9 cellular contexts compared by ENCODE assay signal in the genomic region with DNA sequence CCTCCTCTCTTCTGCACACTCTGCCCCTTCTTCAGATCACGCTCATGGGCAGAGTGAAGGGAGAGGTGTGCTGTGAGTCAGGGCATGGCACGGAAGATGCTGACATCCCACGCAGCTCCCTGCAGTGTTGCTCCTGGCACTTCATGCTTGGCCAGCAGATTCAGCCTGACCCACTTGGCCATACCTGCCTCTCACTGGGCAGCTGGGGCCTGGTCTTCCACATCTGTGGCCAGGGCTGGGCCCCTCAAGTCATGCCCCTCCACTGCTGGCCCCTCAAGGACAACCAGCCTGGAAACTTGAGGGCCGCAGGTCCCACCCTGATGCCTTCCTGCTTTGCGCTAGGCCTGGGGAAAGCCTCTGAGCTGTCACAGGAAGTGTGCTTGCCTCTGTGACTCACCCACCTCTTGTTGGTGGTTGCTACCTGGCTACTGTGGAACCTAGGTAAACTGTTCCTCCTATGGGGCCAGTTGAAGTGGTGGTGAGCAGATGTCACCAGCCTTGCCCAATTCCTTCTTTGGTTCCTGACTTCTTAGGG.
DNase-seq lines count a peak whose midpoint lies in the region; ATAC-seq and TF ChIP-seq lines count a peak whose summit lies in the region.
"Had no signal": no experiment of that assay in that cellular context is flagged by ENCODE, and none has a peak within 500 bp of the region (broad histone marks: within the 10 kb centered on the region; RNA-seq: fewer than 3 reads in every experiment).

No MANE protein-coding gene starts in this region.

- H3K36me3 Mint-ChIP-seq in central memory CD8-positive, alpha-beta T cell (ENCODE audit: insufficient read depth) = no peaks in the 10 kb centered on the region

- no peaks in the 10 kb centered on the region for H4K20me1 ChIP-seq in DND-41 (ENCODE audit: insufficient read depth, low read length)

- no peaks in the 10 kb centered on the region for H3K9me3 Mint-ChIP-seq in central memory CD8-positive, alpha-beta T cell

- no peak overlapping the region for H3K9ac ChIP-seq in DND-41 (ENCODE audit: low read depth, low read length)

- no peak overlapping the region for H3K4me3 Mint-ChIP-seq in central memory CD8-positive, alpha-beta T cell

- no peaks in the 10 kb centered on the region for H3K27me3 Mint-ChIP-seq in central memory CD8-positive, alpha-beta T cell

- no peak for DNase-seq in DND-41
- DNase-seq in activated CD4-positive, alpha-beta T cell treated with anti-CD3 and anti-CD28 coated beads, Interleukin-2, amount 50 U/mL, for 1 hour = peak; percentile 54
- peak in 1 of 2 donors; percentile 18 for DNase-seq in central memory CD8-positive, alpha-beta T cell (ENCODE audit: low spot score in 2 of 2)
- DNase-seq in stimulated activated CD4-positive, alpha-beta T cell treated with anti-CD3 and anti-CD28 coated beads, Interleukin-2, amount 100 ng/mL, for 24 hours = peak; percentile 52 to 58
- no peak for DNase-seq in MV-4-11 (lab: John Stamatoyannopoulos, UW)
- DNase-seq in AML-193 (lab: John Stamatoyannopoulos, UW) = no peak
- DNase-seq in NCI-H2227 (lab: John Stamatoyannopoulos, UW; ENCODE audit: unreplicated experiment) = no peak

- no peak overlapping the region for H3K4me2 ChIP-seq in DND-41 (ENCODE audit: insufficient read depth, low read length)

- H2AFZ ChIP-seq in DND-41 (ENCODE audit: low read depth, low read length) = no peak overlapping the region

- no peak for TF ChIP-seq CTCF in DND-41 (IDR thresholded peaks at IDR 0.05; ENCODE audit: borderline replicate concordance, extremely low read depth, low read length, poor library complexity, severe bottlenecking)

- H3K27ac Mint-ChIP-seq in central memory CD8-positive, alpha-beta T cell (ENCODE audit: low read depth) = peak overlapping the region; percentile 79

- ATAC-seq in DND-41 (ENCODE audit: insufficient read depth, low read depth) (peak; percentile 48; the same call in 1 of the 3 replicates), HG02884 (IDR thresholded peaks at IDR 0.05; ENCODE audit: unreplicated experiment) (no peak)
- peak; percentile 95 for ATAC-seq in central memory CD8-positive, alpha-beta T cell (replicated peaks; ENCODE audit: extremely low read depth, poor library complexity, severe bottlenecking)

- H3K4me1 Mint-ChIP-seq in central memory CD8-positive, alpha-beta T cell = peaks cover 20% of the 10 kb centered on the region

- H3K9me3 ChIP-seq in DND-41 (ENCODE audit: insufficient read depth, low read length, severe bottlenecking) = no peaks in the 10 kb centered on the region
- H3K9me3 ChIP-seq: thoracic aorta had no signal

- H3K4me3 ChIP-seq in DND-41 (ENCODE audit: low read depth in 1 of 2, low read length in 2 of 2) = no peak overlapping the region
- H3K4me3 ChIP-seq: thoracic aorta had no signal

- H3K36me3 ChIP-seq in DND-41 (ENCODE audit: insufficient read depth, low read length) = no peaks in the 10 kb centered on the region
- H3K36me3 ChIP-seq: thoracic aorta had no signal

- no peaks in the 10 kb centered on the region for H3K79me2 ChIP-seq in DND-41 (ENCODE audit: insufficient read depth, low read length)

- H3K27ac ChIP-seq in DND-41 (ENCODE audit: low read length) = no peak overlapping the region
- H3K27ac ChIP-seq: thoracic aorta had no signal

- H3K27me3 ChIP-seq in DND-41 (ENCODE audit: insufficient read depth, low read length, poor library complexity) = no peaks in the 10 kb centered on the region

- H3K4me1 ChIP-seq in DND-41 (ENCODE audit: insufficient read depth, low read length) = no peaks in the 10 kb centered on the region

Comparison
In these comparisons a context has a peak if more than half of its experiments do, and no peak if none do; other contexts are left out.
1. DNase-seq: peak in activated CD4-positive, alpha-beta T cell treated with anti-CD3 and anti-CD28 coated beads, Interleukin-2, amount 50 U/mL, for 1 hour (single experiment) and stimulated activated CD4-positive, alpha-beta T cell treated with anti-CD3 and anti-CD28 coated beads, Interleukin-2, amount 100 ng/mL, for 24 hours (2 of 2); none in DND-41 (single experiment), MV-4-11 (single experiment), AML-193 (0 of 2) and NCI-H2227 (single experiment).